ENCODE assay signal across 9 cellular contexts in genomic region chr17:80361495-80362220, GRCh38. TPM values are rescaled to one million over a fixed set of nuclear protein-coding genes. Genes with fewer than 3 reads are reported as not detected.
A peak's percentile ranks its signal among the peaks of the same experiment; 100 is the strongest.
DNase-seq lines count a peak whose midpoint lies in the region; ATAC-seq, FAIRE-seq and TF ChIP-seq lines count a peak whose summit lies in the region.
"Had no signal": no experiment of that assay in that cellular context is flagged by ENCODE, and none has a peak within 500 bp of the region (broad histone marks: within the 10 kb centered on the region; RNA-seq: fewer than 3 reads in every experiment).

No MANE protein-coding gene starts in this region.

- H3K4me2 ChIP-seq in OCI-LY1 (ENCODE audit: low read length) (no peak overlapping the region), H1 (ENCODE audit: insufficient read depth in 1 of 2, low read depth in 2 of 2, low read length in 2 of 2) (no peak overlapping the region)

- no peak overlapping the region for H4K91ac ChIP-seq in H1 (replicated peaks; ENCODE audit: insufficient read length, low read length)

- H3K27me3 ChIP-seq in OCI-LY1 (ENCODE audit: insufficient read depth, low read length) (no peaks in the 10 kb centered on the region), H1 (replicated peaks in 1 of 4; ENCODE audit: control insufficient read depth in 3 of 4, extremely low read depth in 1 of 4, insufficient read depth in 3 of 4, low read length in 3 of 4) (no peaks in the 10 kb centered on the region), spleen (replicated peaks in 1 of 7) (no peaks in the 10 kb centered on the region)

- no peaks in the 10 kb centered on the region for H3K79me2 ChIP-seq in OCI-LY1 (ENCODE audit: insufficient read depth, low read length)
- no peaks in the 10 kb centered on the region for H3K79me2 ChIP-seq in H1 (ENCODE audit: control insufficient read depth in 1 of 2, insufficient read depth in 2 of 2, low read length in 2 of 2)

- H3K23ac ChIP-seq in H1 (ENCODE audit: insufficient read length), result no peak overlapping the region

- no peaks in the 10 kb centered on the region for H3K23me2 ChIP-seq in H1 (ENCODE audit: low read depth, low read length)

- peak; percentile 18; the same call in 1 of the 2 replicates for TF ChIP-seq CTCF in OCI-LY1 (IDR thresholded peaks at IDR 0.05; ENCODE audit: low read length)
- peak; percentile 73 to 89 (median 87) for TF ChIP-seq CTCF in H1 (IDR thresholded peaks at IDR 0.05; ENCODE audit: control extremely low read depth in 1 of 3, insufficient read depth in 1 of 3, low read depth in 1 of 3, low read length in 3 of 3)
- TF ChIP-seq CTCF in spleen (IDR thresholded peaks at IDR 0.05 in 8 of 11, conservative IDR thresholded peaks at IDR 0.05 in 3 of 11), result peak in 6 of 11 experiments; percentile 9 to 28 (median 24)

- no peak overlapping the region for H2BK12ac ChIP-seq in H1 (ENCODE audit: low read depth, low read length)

- no peak overlapping the region for H2BK20ac ChIP-seq in H1 (ENCODE audit: low read length)

- H3K9ac ChIP-seq in OCI-LY1 (ENCODE audit: low read length), result no peak overlapping the region
- H3K9ac ChIP-seq in H1 (replicated peaks in 1 of 4; ENCODE audit: extremely low read depth in 1 of 4, low read depth in 3 of 4, low read length in 3 of 4), result no peak overlapping the region

- H3K79me1 ChIP-seq in H1 (ENCODE audit: low read depth, low read length), result no peaks in the 10 kb centered on the region

- no peak overlapping the region for H2BK120ac ChIP-seq in H1 (replicated peaks; ENCODE audit: low read depth, low read length)

- no peak overlapping the region for H2BK15ac ChIP-seq in H1 (ENCODE audit: low read length)

- intact Hi-C loops in spleen (cut with DNase I; ENCODE audit: low total_unique reads), result no loop called here

- H3K36me3 ChIP-seq in OCI-LY1 (ENCODE audit: insufficient read depth, low read length), result peaks cover 39% of the 10 kb centered on the region
- H3K36me3 ChIP-seq in H1 (ENCODE audit: control insufficient read depth in 2 of 4, insufficient read depth in 4 of 4, low read length in 3 of 4), result peaks cover 20 to 72% (median 47%) of the 10 kb centered on the region in 4 experiments
- peaks cover 19 to 100% (median 98%) of the 10 kb centered on the region in 6 donors for H3K36me3 ChIP-seq in spleen

- POLR2A ChIA-PET in H1 (lab: Charles Lee; ENCODE audit: partially characterized antibody), result interaction anchor here (0.8 to 1.2 kb wide), 2 partner anchors 10 to 25 kb away, joined by 3 to 4 read pairs; no protein-coding TSS in a partner anchor

- no peak for ATAC-seq in GM21447 (IDR thresholded peaks at IDR 0.05; ENCODE audit: unreplicated experiment)
- ATAC-seq in HG03025 (IDR thresholded peaks at IDR 0.05; ENCODE audit: low FRiP score, unreplicated experiment), result no peak

- CTCF ChIA-PET in H1 (lab: Charles Lee; ENCODE audit: partially characterized antibody), result interaction anchor here (0.6 to 6.3 kb wide), 45 partner anchors 8 to 519 kb away, joined by 3 to 53 read pairs (median 4); no protein-coding TSS in a partner anchor

- H3K4me3 ChIP-seq in OCI-LY1 (ENCODE audit: low read depth, low read length, poor library complexity, severe bottlenecking), result no peak overlapping the region
- no peak overlapping the region for H3K4me3 ChIP-seq in H1 (ENCODE audit: extremely low read depth in 1 of 4, insufficient read depth in 2 of 4, low read depth in 3 of 4, low read length in 4 of 4)
- no peak overlapping the region for H3K4me3 ChIP-seq in spleen

- no peak overlapping the region for H4K8ac ChIP-seq in H1 (ENCODE audit: extremely low read depth, insufficient read depth, low read length)

- TF ChIP-seq EP300 in H1 (IDR thresholded peaks at IDR 0.05; ENCODE audit: borderline replicate concordance in 1 of 2, low read depth in 2 of 2, low read length in 2 of 2), result no peak

- H4K5ac ChIP-seq in H1 (ENCODE audit: insufficient read length, low read depth, low read length), result no peak overlapping the region

- no peaks in the 10 kb centered on the region for H3K9me3 ChIP-seq in OCI-LY1 (ENCODE audit: low read length)
- no peaks in the 10 kb centered on the region for H3K9me3 ChIP-seq in H1 (ENCODE audit: insufficient read depth in 2 of 2, low read depth in 1 of 2, low read length in 1 of 2)
- H3K9me3 ChIP-seq in spleen, result peaks cover 0 to 9% (median 0%) of the 10 kb centered on the region in 8 donors

- H2AFZ ChIP-seq in OCI-LY1 (ENCODE audit: low read length), result no peak overlapping the region
- no peak overlapping the region for H2AFZ ChIP-seq in H1 (ENCODE audit: low read length)

- H3K4ac ChIP-seq in H1 (replicated peaks; ENCODE audit: insufficient read length, low read depth, low read length), result no peak overlapping the region

- 90% methylated on average over 18 of the region's 18 CpGs; no CpG with 5 or more reads in 1 of the 2 experiments for WGBS in H1 (ENCODE audit: extremely low coverage in 1 of 2, insufficient coverage in 1 of 2, insufficient read length in 1 of 2, insufficient replicate concordance in 2 of 2, low coverage in 1 of 2, low lambda C conversion rate in 2 of 2, missing lambda C conversion rate in 1 of 2), 2 experiments
- 93 to 96% (median 96%) methylated on average over 18 of the region's 18 CpGs for WGBS in spleen, 5 donors

- H3F3A ChIP-seq in OCI-LY1 (ENCODE audit: insufficient read depth, low read length), result no peaks in the 10 kb centered on the region

- H3K4me1 ChIP-seq in OCI-LY1 (ENCODE audit: insufficient read depth, low read length, severe bottlenecking) (no peaks in the 10 kb centered on the region), H1 (replicated peaks in 1 of 4; ENCODE audit: control insufficient read depth in 3 of 4, insufficient read depth in 4 of 4, low read length in 3 of 4) (no peaks in the 10 kb centered on the region), spleen (peaks cover 0 to 23% (median 3%) of the 10 kb centered on the region in 6 donors)

- no peak for FAIRE-seq in H1 (lab: Jason Lieb, UNC)

- TF ChIP-seq POLR2A in H1 (IDR thresholded peaks at IDR 0.05; ENCODE audit: control extremely low read depth in 1 of 2, low read depth in 2 of 2, low read length in 2 of 2), result no peak
- no peak for TF ChIP-seq POLR2A in spleen (IDR thresholded peaks at IDR 0.05)

- peak; percentile 65 to 69 for TF ChIP-seq RAD21 in H1 (IDR thresholded peaks at IDR 0.05 in 1 of 2, conservative IDR thresholded peaks at IDR 0.05 in 1 of 2; ENCODE audit: low read depth in 2 of 2, low read length in 2 of 2)

- no peaks in the 10 kb centered on the region for H3K9me2 ChIP-seq in OCI-LY1 (ENCODE audit: low read depth, low read length)

- no peak overlapping the region for H3K56ac ChIP-seq in H1 (replicated peaks; ENCODE audit: insufficient read length, low read depth, low read length)

- H2AK5ac ChIP-seq in H1 (ENCODE audit: low read depth, low read length), result no peak overlapping the region

- DNase-seq in activated CD4-positive, alpha-beta T cell treated with anti-CD3 and anti-CD28 coated beads for 24 hours (ENCODE audit: low read depth in 2 of 2), result peak; percentile 16 to 23
- DNase-seq in activated CD4-positive, alpha-beta T cell treated with anti-CD3 and anti-CD28 coated beads, Interleukin-2, amount 50 U/mL, for 4 hours, result no peak
- DNase-seq in H1 (ENCODE audit: low read depth in 1 of 2, low spot score in 2 of 2), result peak in 1 of 2 experiments; percentile 83
- DNase-seq in spleen, result peak; percentile 38
- no peak for DNase-seq in SK-N-DZ (ENCODE audit: low spot score)
- DNase-seq: naive B cell had no signal

- H3K18ac ChIP-seq in H1 (ENCODE audit: extremely low read depth, low read length), result no peak overlapping the region

- H2BK5ac ChIP-seq in H1 (ENCODE audit: low read depth, low read length), result no peak overlapping the region

- H3K27ac ChIP-seq in OCI-LY1 (ENCODE audit: low read depth, low read length, poor library complexity, severe bottlenecking), result no peak overlapping the region
- no peak overlapping the region for H3K27ac ChIP-seq in H1 (ENCODE audit: low read depth, low read length)
- H3K27ac ChIP-seq in spleen, result peak overlapping the region in 3 of 8 donors; percentile 7 to 48 (median 14)

- H3K14ac ChIP-seq in H1 (ENCODE audit: insufficient read length), result no peak overlapping the region

- no peaks in the 10 kb centered on the region for H4K20me1 ChIP-seq in OCI-LY1 (ENCODE audit: insufficient read depth, low read length)
- peaks cover 7 to 10% of the 10 kb centered on the region in 2 experiments for H4K20me1 ChIP-seq in H1 (replicated peaks in 1 of 2; ENCODE audit: control insufficient read depth in 1 of 2, insufficient read depth in 2 of 2, low read length in 2 of 2)

TF ChIP-seq in H1, 55 proteins besides CTCF, POLR2A, EP300 and RAD21 (continues in another document):
- TF ChIP-seq GTF2F1 (IDR thresholded peaks at IDR 0.05; ENCODE audit: borderline replicate concordance, low read depth, low read length), result no peak
- TF ChIP-seq BCL11A (IDR thresholded peaks at IDR 0.05; ENCODE audit: low read depth in 2 of 2, low read length in 2 of 2), result no peak
- TF ChIP-seq, protein P1, sequence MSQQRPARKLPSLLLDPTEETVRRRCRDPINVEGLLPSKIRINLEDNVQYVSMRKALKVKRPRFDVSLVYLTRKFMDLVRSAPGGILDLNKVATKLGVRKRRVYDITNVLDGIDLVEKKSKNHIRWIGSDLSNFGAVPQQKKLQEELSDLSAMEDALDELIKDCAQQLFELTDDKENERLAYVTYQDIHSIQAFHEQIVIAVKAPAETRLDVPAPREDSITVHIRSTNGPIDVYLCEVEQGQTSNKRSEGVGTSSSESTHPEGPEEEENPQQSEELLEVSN (IDR thresholded peaks at IDR 0.05), result no peak

RNA-seq across cellular contexts. Expression of gene ENDOV, which starts 53.3 kb away (rescaled TPM):
- total RNA-seq in H1 (2021; fragmentation: NEBNext Ultra II Directional; extraction: Animal tissue kit (Norgen Biotek cat#: 25700)), result 10.5 and 10.6 TPM in 2 replicates
- 13.3 and 19.4 TPM in 2 replicates for polyA plus RNA-seq in H1 (2011; rRNA removed)
- polyA plus RNA-seq in H1 (2011; cell fraction: cytosol; rRNA removed), result 17.2 TPM
- 39.0 TPM for polyA plus RNA-seq in H1 (2011; cell fraction: nucleus; rRNA removed)
- 12.9 to 17.5 TPM (median 15.4 TPM) in 4 replicates for polyA plus RNA-seq in H1 (2012, experiment 1 of 2)
- 12.5 TPM for polyA plus RNA-seq in H1 (2012, experiment 2 of 2)
- 10.3 TPM for polyA plus RNA-seq in H1 (2013, experiment 1 of 2)
- polyA plus RNA-seq in H1 (2013, experiment 2 of 2), result 8.8 TPM
- 9.3 and 10.1 TPM in 2 replicates for polyA minus RNA-seq in H1 (2011; rRNA and poly(A)+ RNA removed)
- 9.8 TPM for polyA minus RNA-seq in H1 (2011; cell fraction: cytosol; rRNA and poly(A)+ RNA removed)
- polyA minus RNA-seq in H1 (2011; cell fraction: nucleus; rRNA and poly(A)+ RNA removed), result 13.9 TPM
- total RNA-seq in spleen, result 10 to 100 TPM; 20.3 to 47.4 (median 29.0) TPM
- 10 to 100 TPM in 2 of 3 donors, 1 to 10 TPM in 1; 9.7 to 22.2 (median 18.9) TPM for polyA plus RNA-seq in spleen
- 14.7 and 15.9 TPM in 2 replicates for polyA plus RNA-seq in SK-N-DZ (2014; cell fraction: cytosol; rRNA removed)
- polyA plus RNA-seq in SK-N-DZ (2014; cell fraction: nucleus; rRNA removed), result 13.5 and 24.7 TPM in 2 replicates

Comparison
In these comparisons a context has a peak if more than half of its experiments do, and no peak if none do; other contexts are left out.
1. DNase-seq: peak in activated CD4-positive, alpha-beta T cell treated with anti-CD3 and anti-CD28 coated beads for 24 hours (2 of 2) and spleen (single experiment); none in activated CD4-positive, alpha-beta T cell treated with anti-CD3 and anti-CD28 coated beads, Interleukin-2, amount 50 U/mL, for 4 hours (0 of 2) and SK-N-DZ (single experiment).
2. CTCF ChIP-seq: peak in every context shown above with its lines; median percentile 87 in H1; 24 in spleen; 18 in OCI-LY1.